ENCODE assay signal across 18 cellular contexts in the genomic region with DNA sequence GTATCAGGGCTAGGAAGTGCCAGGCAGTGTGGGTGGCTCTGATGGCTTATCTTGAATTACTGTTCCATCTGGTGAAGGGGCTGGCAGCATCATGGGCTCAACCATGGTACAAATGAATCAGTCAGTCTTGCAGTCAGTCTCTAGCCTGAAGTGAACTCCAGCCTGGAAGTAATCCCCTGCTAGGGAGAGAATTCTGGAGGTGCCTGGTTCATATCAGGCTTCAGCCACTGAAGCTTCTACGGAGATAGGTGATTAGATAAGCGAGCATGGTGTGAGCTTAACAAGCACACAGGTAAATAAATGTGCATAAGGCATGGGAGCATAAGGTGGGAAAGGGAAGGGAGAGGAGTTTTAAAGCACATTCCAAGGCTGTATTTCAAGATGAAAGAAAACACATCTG.
A peak's percentile ranks its signal among the peaks of the same experiment; 100 is the strongest.
DNase-seq lines count a peak whose midpoint lies in the region; ATAC-seq and TF ChIP-seq lines count a peak whose summit lies in the region.
"Had no signal": no experiment of that assay in that cellular context is flagged by ENCODE, and none has a peak within 500 bp of the region (broad histone marks: within the 10 kb centered on the region; RNA-seq: fewer than 3 reads in every experiment).

No MANE protein-coding gene starts in this region.

- no peaks in the 10 kb centered on the region for H3F3A ChIP-seq in GM23338 (replicated peaks; ENCODE audit: low read depth)

- CTCF ChIA-PET in activated CD4-positive, alpha-beta memory T cell treated with anti-CD3 and anti-CD28 coated beads for 36 hours (lab: Charles Lee) = no interaction called here

- H3K36me3 ChIP-seq in GM23338 (ENCODE audit: insufficient read depth) = no peaks in the 10 kb centered on the region
- no peaks in the 10 kb centered on the region for H3K36me3 ChIP-seq in gastrocnemius medialis
- H3K36me3 ChIP-seq: BLaER1 had no signal

- H3K9me3 Mint-ChIP-seq in GM23338 = no peaks in the 10 kb centered on the region
- peaks cover 13% of the 10 kb centered on the region for H3K9me3 Mint-ChIP-seq in stimulated activated effector memory CD8-positive, alpha-beta T cell treated with anti-CD3 and anti-CD28 coated beads, Interleukin-12 subunit alpha, Interleukin-12 subunit beta, amount 100 ng/mL, for 72 hours
- peaks cover 10% of the 10 kb centered on the region for H3K9me3 Mint-ChIP-seq in activated CD4-positive, alpha-beta memory T cell treated with anti-CD3 and anti-CD28 coated beads for 36 hours

- no peak for TF ChIP-seq POLR2A in gastrocnemius medialis (IDR thresholded peaks at IDR 0.05)

- no peak overlapping the region for H3K4me2 ChIP-seq in GM23338
- H3K4me2 ChIP-seq: BLaER1 had no signal

- no peaks in the 10 kb centered on the region for H3K9me3 ChIP-seq in gastrocnemius medialis
- H3K9me3 ChIP-seq: BLaER1, Caco-2 had no signal

- no peaks in the 10 kb centered on the region for H3K27me3 ChIP-seq in GM23338 (ENCODE audit: insufficient read depth)
- H3K27me3 ChIP-seq in gastrocnemius medialis = no peaks in the 10 kb centered on the region
- H3K27me3 ChIP-seq: BLaER1 had no signal

- H3K27me3 Mint-ChIP-seq in GM23338 (ENCODE audit: insufficient read depth, low read depth, poor library complexity) = no peaks in the 10 kb centered on the region
- no peaks in the 10 kb centered on the region for H3K27me3 Mint-ChIP-seq in activated CD4-positive, alpha-beta memory T cell treated with anti-CD3 and anti-CD28 coated beads for 36 hours
- H3K27me3 Mint-ChIP-seq: CD8-positive, alpha-beta memory T cell had no signal

- peaks cover 5% of the 10 kb centered on the region; the same call in 1 of the 3 replicates for H3K4me1 Mint-ChIP-seq in GM23338
- H3K4me1 Mint-ChIP-seq in stimulated activated effector memory CD8-positive, alpha-beta T cell treated with anti-CD3 and anti-CD28 coated beads, Interleukin-12 subunit alpha, Interleukin-12 subunit beta, amount 100 ng/mL, for 72 hours = no peaks in the 10 kb centered on the region
- no peaks in the 10 kb centered on the region for H3K4me1 Mint-ChIP-seq in activated CD4-positive, alpha-beta memory T cell treated with anti-CD3 and anti-CD28 coated beads for 36 hours (ENCODE audit: low read depth)
- H3K4me1 Mint-ChIP-seq: CD8-positive, alpha-beta memory T cell had no signal

- no peak overlapping the region for H3K27ac Mint-ChIP-seq in GM23338
- no peak overlapping the region for H3K27ac Mint-ChIP-seq in stimulated activated effector memory CD8-positive, alpha-beta T cell treated with anti-CD3 and anti-CD28 coated beads, Interleukin-12 subunit alpha, Interleukin-12 subunit beta, amount 100 ng/mL, for 72 hours
- no peak overlapping the region for H3K27ac Mint-ChIP-seq in activated CD4-positive, alpha-beta memory T cell treated with anti-CD3 and anti-CD28 coated beads for 36 hours
- H3K27ac Mint-ChIP-seq: CD8-positive, alpha-beta memory T cell had no signal

- H3K27ac ChIP-seq in GM23338 (ENCODE audit: low read depth) (no peak overlapping the region), gastrocnemius medialis (no peak overlapping the region)
- H3K27ac ChIP-seq: 22Rv1, BLaER1 had no signal

- H4K20me1 ChIP-seq in GM23338 (replicated peaks; ENCODE audit: insufficient read depth) = no peaks in the 10 kb centered on the region
- H4K20me1 ChIP-seq: BLaER1 had no signal

- H3K4me3 Mint-ChIP-seq in GM23338 = no peak overlapping the region
- H3K4me3 Mint-ChIP-seq in stimulated activated effector memory CD8-positive, alpha-beta T cell treated with anti-CD3 and anti-CD28 coated beads, Interleukin-12 subunit alpha, Interleukin-12 subunit beta, amount 100 ng/mL, for 72 hours = no peak overlapping the region
- H3K4me3 Mint-ChIP-seq in activated CD4-positive, alpha-beta memory T cell treated with anti-CD3 and anti-CD28 coated beads for 36 hours = no peak overlapping the region
- H3K4me3 Mint-ChIP-seq: CD8-positive, alpha-beta memory T cell had no signal

- TF ChIP-seq CTCF in GM23338 (conservative IDR thresholded peaks at IDR 0.05; ENCODE audit: low read depth in 2 of 2) (no peak), gastrocnemius medialis (IDR thresholded peaks at IDR 0.05 in 4 of 5, conservative IDR thresholded peaks at IDR 0.05 in 1 of 5) (no peak)

- H3K4me1 ChIP-seq in GM23338 (ENCODE audit: insufficient read depth) = no peaks in the 10 kb centered on the region
- H3K4me1 ChIP-seq in gastrocnemius medialis = no peaks in the 10 kb centered on the region
- H3K4me1 ChIP-seq: BLaER1, Caco-2 had no signal

- no peaks in the 10 kb centered on the region for H3K79me2 ChIP-seq in GM23338 (replicated peaks; ENCODE audit: insufficient read depth)

- H3K36me3 Mint-ChIP-seq in GM23338 (ENCODE audit: low read depth) = no peaks in the 10 kb centered on the region
- no peaks in the 10 kb centered on the region for H3K36me3 Mint-ChIP-seq in stimulated activated effector memory CD8-positive, alpha-beta T cell treated with anti-CD3 and anti-CD28 coated beads, Interleukin-12 subunit alpha, Interleukin-12 subunit beta, amount 100 ng/mL, for 72 hours
- no peaks in the 10 kb centered on the region for H3K36me3 Mint-ChIP-seq in activated CD4-positive, alpha-beta memory T cell treated with anti-CD3 and anti-CD28 coated beads for 36 hours
- H3K36me3 Mint-ChIP-seq: CD8-positive, alpha-beta memory T cell had no signal

- H2AFZ ChIP-seq in GM23338 = peak overlapping the region; percentile 61

- no peaks in the 10 kb centered on the region for H3K9me2 ChIP-seq in GM23338 (ENCODE audit: insufficient read depth)

- H3K4me3 ChIP-seq in GM23338 (no peak overlapping the region), gastrocnemius medialis (no peak overlapping the region)
- H3K4me3 ChIP-seq: BLaER1 had no signal

- ATAC-seq in GM23338 = no peak
- ATAC-seq in stimulated activated effector memory CD8-positive, alpha-beta T cell treated with anti-CD3 and anti-CD28 coated beads, Interleukin-12 subunit alpha, Interleukin-12 subunit beta, amount 100 ng/mL, for 72 hours = peak; percentile 36
- ATAC-seq in gastrocnemius medialis = no peak
- no peak for ATAC-seq in GM21737 (IDR thresholded peaks at IDR 0.05; ENCODE audit: unreplicated experiment)

- intact Hi-C loops in activated CD4-positive, alpha-beta memory T cell treated with anti-CD3 and anti-CD28 coated beads for 36 hours (cut with micrococcal nuclease) = no loop called here
- intact Hi-C loops in gastrocnemius medialis (cut with DNase I; ENCODE audit: low total_unique reads) = no loop called here

- peak; percentile 15 for DNase-seq in DMS 273 (lab: John Stamatoyannopoulos, UW; ENCODE audit: unreplicated experiment)
- DNase-seq in DMS 273 treated with DMSO at 0.1 percent for 48 hours (lab: John Stamatoyannopoulos, UW) = no peak
- DNase-seq in GM23338 (ENCODE audit: low spot score) = no peak
- DNase-seq in iPS-NIHi7 (ENCODE audit: extremely low spot score) = peak; percentile 8
- no peak for DNase-seq in stimulated activated effector memory CD8-positive, alpha-beta T cell treated with anti-CD3 and anti-CD28 coated beads, Interleukin-12 subunit alpha, Interleukin-12 subunit beta, amount 100 ng/mL, for 72 hours (ENCODE audit: low spot score in 2 of 2)
- no peak for DNase-seq in activated CD4-positive, alpha-beta memory T cell treated with anti-CD3 and anti-CD28 coated beads for 36 hours
- no peak for DNase-seq in gastrocnemius medialis
- DNase-seq: Caco-2; CD8-positive, alpha-beta memory T cell; DMS79 treated with DMSO at 0.1 percent for 48 hours; EL; GDM1; H7; IMR-90; KBM-7 had no signal

- in situ Hi-C loops in gastrocnemius medialis (cut with MboI; ENCODE audit: low sequenced_read_pairs in 4 of 4) = no loop called here

- POLR2A ChIA-PET in activated CD4-positive, alpha-beta memory T cell treated with anti-CD3 and anti-CD28 coated beads for 36 hours (lab: Charles Lee) = no interaction called here

TF ChIP-seq in GM23338, 12 proteins besides CTCF, POLR2A, EP300 and RAD21 (continues in another document):
- TF ChIP-seq ZNF331 (CRISPR knock-in tag; IDR thresholded peaks at IDR 0.05; ENCODE audit: low read depth) (no peak), EZH2phosphoT487 (IDR thresholded peaks at IDR 0.05; ENCODE audit: unreplicated experiment) (no peak), ZNF114 (CRISPR knock-in tag; IDR thresholded peaks at IDR 0.05) (no peak), JUNB (IDR thresholded peaks at IDR 0.05; ENCODE audit: unreplicated experiment) (no peak), EZH2 (IDR thresholded peaks at IDR 0.05; ENCODE audit: low read depth, unreplicated experiment) (no peak), STAT1 (IDR thresholded peaks at IDR 0.05; ENCODE audit: unreplicated experiment) (no peak)
- TF ChIP-seq, protein P1, sequence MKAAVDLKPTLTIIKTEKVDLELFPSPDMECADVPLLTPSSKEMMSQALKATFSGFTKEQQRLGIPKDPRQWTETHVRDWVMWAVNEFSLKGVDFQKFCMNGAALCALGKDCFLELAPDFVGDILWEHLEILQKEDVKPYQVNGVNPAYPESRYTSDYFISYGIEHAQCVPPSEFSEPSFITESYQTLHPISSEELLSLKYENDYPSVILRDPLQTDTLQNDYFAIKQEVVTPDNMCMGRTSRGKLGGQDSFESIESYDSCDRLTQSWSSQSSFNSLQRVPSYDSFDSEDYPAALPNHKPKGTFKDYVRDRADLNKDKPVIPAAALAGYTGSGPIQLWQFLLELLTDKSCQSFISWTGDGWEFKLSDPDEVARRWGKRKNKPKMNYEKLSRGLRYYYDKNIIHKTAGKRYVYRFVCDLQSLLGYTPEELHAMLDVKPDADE (IDR thresholded peaks at IDR 0.05) = no peak
- TF ChIP-seq, protein P2, sequence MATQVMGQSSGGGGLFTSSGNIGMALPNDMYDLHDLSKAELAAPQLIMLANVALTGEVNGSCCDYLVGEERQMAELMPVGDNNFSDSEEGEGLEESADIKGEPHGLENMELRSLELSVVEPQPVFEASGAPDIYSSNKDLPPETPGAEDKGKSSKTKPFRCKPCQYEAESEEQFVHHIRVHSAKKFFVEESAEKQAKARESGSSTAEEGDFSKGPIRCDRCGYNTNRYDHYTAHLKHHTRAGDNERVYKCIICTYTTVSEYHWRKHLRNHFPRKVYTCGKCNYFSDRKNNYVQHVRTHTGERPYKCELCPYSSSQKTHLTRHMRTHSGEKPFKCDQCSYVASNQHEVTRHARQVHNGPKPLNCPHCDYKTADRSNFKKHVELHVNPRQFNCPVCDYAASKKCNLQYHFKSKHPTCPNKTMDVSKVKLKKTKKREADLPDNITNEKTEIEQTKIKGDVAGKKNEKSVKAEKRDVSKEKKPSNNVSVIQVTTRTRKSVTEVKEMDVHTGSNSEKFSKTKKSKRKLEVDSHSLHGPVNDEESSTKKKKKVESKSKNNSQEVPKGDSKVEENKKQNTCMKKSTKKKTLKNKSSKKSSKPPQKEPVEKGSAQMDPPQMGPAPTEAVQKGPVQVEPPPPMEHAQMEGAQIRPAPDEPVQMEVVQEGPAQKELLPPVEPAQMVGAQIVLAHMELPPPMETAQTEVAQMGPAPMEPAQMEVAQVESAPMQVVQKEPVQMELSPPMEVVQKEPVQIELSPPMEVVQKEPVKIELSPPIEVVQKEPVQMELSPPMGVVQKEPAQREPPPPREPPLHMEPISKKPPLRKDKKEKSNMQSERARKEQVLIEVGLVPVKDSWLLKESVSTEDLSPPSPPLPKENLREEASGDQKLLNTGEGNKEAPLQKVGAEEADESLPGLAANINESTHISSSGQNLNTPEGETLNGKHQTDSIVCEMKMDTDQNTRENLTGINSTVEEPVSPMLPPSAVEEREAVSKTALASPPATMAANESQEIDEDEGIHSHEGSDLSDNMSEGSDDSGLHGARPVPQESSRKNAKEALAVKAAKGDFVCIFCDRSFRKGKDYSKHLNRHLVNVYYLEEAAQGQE (IDR thresholded peaks at IDR 0.05; ENCODE audit: unreplicated experiment) = no peak

Comparison
In these comparisons a context has a peak if more than half of its experiments do, and no peak if none do; other contexts are left out.
1. DNase-seq: peak in DMS 273 (single experiment) and iPS-NIHi7 (single experiment); none in DMS 273 treated with DMSO at 0.1 percent for 48 hours (single experiment), GM23338 (single experiment), stimulated activated effector memory CD8-positive, alpha-beta T cell treated with anti-CD3 and anti-CD28 coated beads, Interleukin-12 subunit alpha, Interleukin-12 subunit beta, amount 100 ng/mL, for 72 hours (0 of 2), activated CD4-positive, alpha-beta memory T cell treated with anti-CD3 and anti-CD28 coated beads for 36 hours (single experiment) and gastrocnemius medialis (0 of 2).